In the genomic region with DNA sequence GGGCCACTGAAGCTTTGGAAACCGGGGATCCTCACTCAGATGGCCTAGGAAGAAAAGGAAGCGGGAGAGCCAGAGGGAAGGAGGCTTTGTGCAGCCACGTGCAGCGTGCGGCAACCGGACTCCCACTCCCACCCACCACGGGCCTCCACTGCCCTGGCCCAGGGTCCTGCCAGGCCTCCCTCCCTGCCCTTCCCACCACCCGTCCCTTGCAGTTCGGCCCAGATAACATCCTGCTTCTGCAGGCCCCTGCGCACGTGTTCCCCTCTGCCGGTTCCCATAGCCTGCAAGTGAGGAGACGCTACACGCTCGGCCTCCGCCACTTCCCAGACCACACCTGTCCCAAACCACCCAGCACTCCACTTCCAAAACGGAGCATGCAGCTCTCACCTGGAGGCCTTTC, we compare ENCODE assay signal across 2 cellular contexts.
A peak's percentile ranks its signal among the peaks of the same experiment; 100 is the strongest.
TF ChIP-seq lines count a peak whose summit lies in the region.

No MANE protein-coding gene starts in this region.

TF ChIP-seq in IMR-90, 13 proteins besides CTCF, POLR2A, EP300 and RAD21:
- TF ChIP-seq RFX5 (IDR thresholded peaks at IDR 0.05; ENCODE audit: low read depth, low read length) (no peak), CEBPB (IDR thresholded peaks at IDR 0.05; ENCODE audit: low read depth, low read length) (no peak), FOS (IDR thresholded peaks at IDR 0.05; ENCODE audit: low read depth, low read length) (no peak), CHD1 (IDR thresholded peaks at IDR 0.05; ENCODE audit: low read depth, low read length) (no peak), MAFK (IDR thresholded peaks at IDR 0.05; ENCODE audit: low read depth, low read length) (no peak), SMC3 (IDR thresholded peaks at IDR 0.05; ENCODE audit: low read depth, low read length) (no peak), BHLHE40 (IDR thresholded peaks at IDR 0.05; ENCODE audit: low read depth, low read length) (no peak), NFE2L2 (IDR thresholded peaks at IDR 0.05; ENCODE audit: low read depth, low read length) (no peak), RCOR1 (IDR thresholded peaks at IDR 0.05; ENCODE audit: insufficient replicate concordance, low read length) (no peak), MAZ (IDR thresholded peaks at IDR 0.05; ENCODE audit: borderline replicate concordance, low read depth, low read length) (no peak), MXI1 (IDR thresholded peaks at IDR 0.05; ENCODE audit: borderline replicate concordance, low read depth, low read length) (no peak)
- TF ChIP-seq, protein P1, sequence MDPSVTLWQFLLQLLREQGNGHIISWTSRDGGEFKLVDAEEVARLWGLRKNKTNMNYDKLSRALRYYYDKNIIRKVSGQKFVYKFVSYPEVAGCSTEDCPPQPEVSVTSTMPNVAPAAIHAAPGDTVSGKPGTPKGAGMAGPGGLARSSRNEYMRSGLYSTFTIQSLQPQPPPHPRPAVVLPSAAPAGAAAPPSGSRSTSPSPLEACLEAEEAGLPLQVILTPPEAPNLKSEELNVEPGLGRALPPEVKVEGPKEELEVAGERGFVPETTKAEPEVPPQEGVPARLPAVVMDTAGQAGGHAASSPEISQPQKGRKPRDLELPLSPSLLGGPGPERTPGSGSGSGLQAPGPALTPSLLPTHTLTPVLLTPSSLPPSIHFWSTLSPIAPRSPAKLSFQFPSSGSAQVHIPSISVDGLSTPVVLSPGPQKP (IDR thresholded peaks at IDR 0.05; ENCODE audit: borderline replicate concordance, low read depth, low read length): no peak
- TF ChIP-seq, protein P2, sequence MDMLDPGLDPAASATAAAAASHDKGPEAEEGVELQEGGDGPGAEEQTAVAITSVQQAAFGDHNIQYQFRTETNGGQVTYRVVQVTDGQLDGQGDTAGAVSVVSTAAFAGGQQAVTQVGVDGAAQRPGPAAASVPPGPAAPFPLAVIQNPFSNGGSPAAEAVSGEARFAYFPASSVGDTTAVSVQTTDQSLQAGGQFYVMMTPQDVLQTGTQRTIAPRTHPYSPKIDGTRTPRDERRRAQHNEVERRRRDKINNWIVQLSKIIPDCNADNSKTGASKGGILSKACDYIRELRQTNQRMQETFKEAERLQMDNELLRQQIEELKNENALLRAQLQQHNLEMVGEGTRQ (IDR thresholded peaks at IDR 0.05; ENCODE audit: low read depth, low read length): no peak

TF ChIP-seq in K562, 482 proteins besides CTCF, POLR2A, EP300 and RAD21:
- TF ChIP-seq STAT5B (CRISPR knock-in tag; IDR thresholded peaks at IDR 0.05) (no peak), POLR2G (IDR thresholded peaks at IDR 0.05; ENCODE audit: low read depth, low read length) (peak; percentile 46)
